Comparison of ENCODE assay signal across 8 cellular contexts in genomic region chr1:209569445-209570207, GRCh38. TPM values are rescaled to one million over a fixed set of nuclear protein-coding genes. Genes with fewer than 3 reads are reported as not detected.
DNase-seq lines count a peak whose midpoint lies in the region; ATAC-seq and TF ChIP-seq lines count a peak whose summit lies in the region.

No MANE protein-coding gene starts in this region.

- peaks cover 35% of the 10 kb centered on the region for H3K27me3 Mint-ChIP-seq in activated CD8-positive, alpha-beta T cell treated with anti-CD3 and anti-CD28 coated beads for 36 hours

- H3K27ac Mint-ChIP-seq in activated CD8-positive, alpha-beta T cell treated with anti-CD3 and anti-CD28 coated beads for 36 hours, result no peak overlapping the region

- POLR2A ChIA-PET in activated CD8-positive, alpha-beta T cell treated with anti-CD3 and anti-CD28 coated beads for 36 hours (lab: Charles Lee), result no interaction called here

- H3K36me3 Mint-ChIP-seq in activated CD8-positive, alpha-beta T cell treated with anti-CD3 and anti-CD28 coated beads for 36 hours (ENCODE audit: low read depth), result no peaks in the 10 kb centered on the region

- CTCF ChIA-PET in activated CD8-positive, alpha-beta T cell treated with anti-CD3 and anti-CD28 coated beads for 36 hours (lab: Charles Lee), result interaction anchor here (0.6 to 1.9 kb wide), 48 partner anchors 9 to 361 kb away, joined by 3 to 20 read pairs (median 3); partner anchors contain the start of genes CAMK1G and TRAF3IP3

- intact Hi-C loops in activated CD8-positive, alpha-beta T cell treated with anti-CD3 and anti-CD28 coated beads for 36 hours (cut with micrococcal nuclease), result loop anchor here (2.0 to 5.0 kb wide), 3 partner anchors 123 to 367 kb away; no protein-coding TSS in a partner anchor
- intact Hi-C loops in mucosa of descending colon (cut with DNase I, micrococcal nuclease), result no loop called here

- no peaks in the 10 kb centered on the region for H3K36me3 ChIP-seq in effector memory CD4-positive, alpha-beta T cell (ENCODE audit: control insufficient read depth, insufficient read depth, low read length)
- no peaks in the 10 kb centered on the region for H3K36me3 ChIP-seq in mucosa of descending colon (ENCODE audit: low read depth)

- H3K9me3 Mint-ChIP-seq in activated CD8-positive, alpha-beta T cell treated with anti-CD3 and anti-CD28 coated beads for 36 hours, result no peaks in the 10 kb centered on the region

- H3K4me3 Mint-ChIP-seq in activated CD8-positive, alpha-beta T cell treated with anti-CD3 and anti-CD28 coated beads for 36 hours, result no peak overlapping the region

- H3K4me3 ChIP-seq in effector memory CD4-positive, alpha-beta T cell (ENCODE audit: insufficient read depth, low read depth, low read length, poor library complexity, severe bottlenecking), result peak overlapping the region; percentile 23
- H3K4me3 ChIP-seq in mucosa of descending colon, result no peak overlapping the region

- H3K9me3 ChIP-seq in effector memory CD4-positive, alpha-beta T cell (ENCODE audit: control insufficient read depth, low read length), result no peaks in the 10 kb centered on the region
- H3K9me3 ChIP-seq in mucosa of descending colon, result no peaks in the 10 kb centered on the region

- peak; percentile 80 for TF ChIP-seq CTCF in activated CD8-positive, alpha-beta T cell treated with anti-CD3 and anti-CD28 coated beads for 36 hours (IDR thresholded peaks at IDR 0.05)
- TF ChIP-seq CTCF in mucosa of descending colon (IDR thresholded peaks at IDR 0.05), result peak; percentile 79

- peak; percentile 74 for DNase-seq in D341Med (ENCODE audit: low spot score)
- peak; percentile 84 for DNase-seq in NCI-H69 (lab: John Stamatoyannopoulos, UW)
- peak; percentile 91 for DNase-seq in activated CD8-positive, alpha-beta T cell treated with anti-CD3 and anti-CD28 coated beads for 36 hours
- DNase-seq in effector memory CD4-positive, alpha-beta T cell, result peak; percentile 39 to 67 (median 41)
- DNase-seq in mucosa of descending colon, result peak in 2 of 3 donors; percentile 75 to 95
- peak; percentile 54 for DNase-seq in stimulated activated CD8-positive, alpha-beta memory T cell treated with anti-CD3 and anti-CD28 coated beads, Interleukin-4, amount 100 ng/mL, for 24 hours (ENCODE audit: low read depth)

- peaks cover 6% of the 10 kb centered on the region for H3K4me1 Mint-ChIP-seq in activated CD8-positive, alpha-beta T cell treated with anti-CD3 and anti-CD28 coated beads for 36 hours (ENCODE audit: low read depth)

- no peaks in the 10 kb centered on the region for H3K27me3 ChIP-seq in effector memory CD4-positive, alpha-beta T cell (replicated peaks; ENCODE audit: control insufficient read depth, insufficient read depth, low read length, poor library complexity, severe bottlenecking)

- peak; percentile 54 for ATAC-seq in HG02885 (IDR thresholded peaks at IDR 0.05; ENCODE audit: poor library complexity, unreplicated experiment)
- ATAC-seq in activated CD8-positive, alpha-beta T cell treated with anti-CD3 and anti-CD28 coated beads for 36 hours, result peak; percentile 70
- ATAC-seq in mucosa of descending colon, result peak; percentile 75
- no peak for ATAC-seq in GM21423 (IDR thresholded peaks at IDR 0.05; ENCODE audit: unreplicated experiment)

- no peaks in the 10 kb centered on the region for H3K4me1 ChIP-seq in effector memory CD4-positive, alpha-beta T cell (ENCODE audit: control insufficient read depth, insufficient read depth, low read length, poor library complexity, severe bottlenecking)
- H3K4me1 ChIP-seq in mucosa of descending colon (ENCODE audit: low read depth), result no peaks in the 10 kb centered on the region

- no peak overlapping the region for H3K27ac ChIP-seq in effector memory CD4-positive, alpha-beta T cell (ENCODE audit: insufficient read depth, low read length, poor library complexity, severe bottlenecking)

RNA-seq across cellular contexts. Expression of gene CAMK1G, which starts 13.9 kb away (rescaled TPM):
- total RNA-seq in activated CD8-positive, alpha-beta T cell treated with anti-CD3 and anti-CD28 coated beads for 36 hours, result not detected
- under 1 TPM in 1 of 3 donors, not detected in 2; 0.60 TPM for total RNA-seq in mucosa of descending colon

Comparison
In these comparisons a context has a peak if more than half of its experiments do, and no peak if none do; other contexts are left out.
1. DNase-seq: peak in every context shown above with its lines; median percentile 91 in activated CD8-positive, alpha-beta T cell treated with anti-CD3 and anti-CD28 coated beads for 36 hours; 85 in mucosa of descending colon; 84 in NCI-H69; 74 in D341Med; 54 in stimulated activated CD8-positive, alpha-beta memory T cell treated with anti-CD3 and anti-CD28 coated beads, Interleukin-4, amount 100 ng/mL, for 24 hours; 41 in effector memory CD4-positive, alpha-beta T cell.